18 cellular contexts compared by ENCODE assay signal in genomic region chr7:54915870-54916598, GRCh38.
A peak's percentile ranks its signal among the peaks of the same experiment; 100 is the strongest.
DNase-seq lines count a peak whose midpoint lies in the region; ATAC-seq, FAIRE-seq and TF ChIP-seq lines count a peak whose summit lies in the region.
"Had no signal": no experiment of that assay in that cellular context is flagged by ENCODE, and none has a peak within 500 bp of the region (broad histone marks: within the 10 kb centered on the region; RNA-seq: fewer than 3 reads in every experiment).

No MANE protein-coding gene starts in this region.

- DNase-seq in H54 (ENCODE audit: insufficient read length, low spot score) (no peak), left lobe of liver (ENCODE audit: low spot score) (no peak), right lobe of liver (peak in 2 of 3 donors; percentile 22 to 46), urothelium cell line (ENCODE audit: low spot score) (no peak), dermis blood vessel endothelial cell (no peak)
- no peak for DNase-seq in naive thymus-derived CD4-positive, alpha-beta T cell
- DNase-seq: 8988T; C1 segment of cervical spinal cord; Caco-2; CD8-positive, alpha-beta T cell; DMS153; DND-41; GM23248; H9 had no signal

- H3K4me1 Mint-ChIP-seq in naive thymus-derived CD4-positive, alpha-beta T cell: no peaks in the 10 kb centered on the region

- peaks cover 0 to 13% (median 9%) of the 10 kb centered on the region in 5 donors for H3K27me3 Mint-ChIP-seq in naive thymus-derived CD4-positive, alpha-beta T cell

- peaks cover 0 to 30% (median 10%) of the 10 kb centered on the region in 4 donors for H3K4me1 ChIP-seq in right lobe of liver
- H3K4me1 ChIP-seq in naive thymus-derived CD4-positive, alpha-beta T cell (ENCODE audit: control insufficient read depth in 2 of 2, insufficient read depth in 2 of 2, low read length in 2 of 2): no peaks in the 10 kb centered on the region
- H3K4me1 ChIP-seq: Caco-2 had no signal

- no peaks in the 10 kb centered on the region for H3K36me3 Mint-ChIP-seq in naive thymus-derived CD4-positive, alpha-beta T cell
- H3K36me3 Mint-ChIP-seq: CD8-positive, alpha-beta T cell had no signal

- POLR2A ChIA-PET in naive thymus-derived CD4-positive, alpha-beta T cell (lab: Charles Lee): no interaction called here

- TF ChIP-seq POLR2A in H54 (IDR thresholded peaks at IDR 0.05; ENCODE audit: low read depth, low read length): no peak
- no peak for TF ChIP-seq POLR2A in right lobe of liver (IDR thresholded peaks at IDR 0.05)

- ATAC-seq in left lobe of liver (peak; percentile 67), right lobe of liver (peak; percentile 59 to 79 (median 72)), GM21619 (IDR thresholded peaks at IDR 0.05; ENCODE audit: unreplicated experiment) (no peak)
- no peak for ATAC-seq in naive thymus-derived CD4-positive, alpha-beta T cell
- ATAC-seq: CD8-positive, alpha-beta T cell; HCT116 had no signal

- no peak overlapping the region for H3K27ac Mint-ChIP-seq in naive thymus-derived CD4-positive, alpha-beta T cell
- H3K27ac Mint-ChIP-seq: CD8-positive, alpha-beta T cell; H9 had no signal

- no peak for TF ChIP-seq CTCF in right lobe of liver (IDR thresholded peaks at IDR 0.05)

- no peaks in the 10 kb centered on the region for H3K9me3 ChIP-seq in right lobe of liver
- H3K9me3 ChIP-seq in naive thymus-derived CD4-positive, alpha-beta T cell (ENCODE audit: control insufficient read depth in 2 of 3, low read length in 3 of 3): no peaks in the 10 kb centered on the region
- H3K9me3 ChIP-seq: Caco-2 had no signal

- WGBS in right lobe of liver (ENCODE audit: insufficient coverage, low coverage, low lambda C conversion rate, missing lambda C conversion rate): 51% methylated on average over 8 of the region's 8 CpGs

- no peaks in the 10 kb centered on the region for H3K36me3 ChIP-seq in right lobe of liver
- H3K36me3 ChIP-seq in naive thymus-derived CD4-positive, alpha-beta T cell (ENCODE audit: control insufficient read depth in 2 of 3, insufficient read depth in 3 of 3, low read length in 3 of 3): no peaks in the 10 kb centered on the region

- H3K4me3 Mint-ChIP-seq in naive thymus-derived CD4-positive, alpha-beta T cell: no peak overlapping the region
- H3K4me3 Mint-ChIP-seq: CD8-positive, alpha-beta T cell; H9 had no signal

- H3K27ac ChIP-seq in right lobe of liver: peak overlapping the region; percentile 28 to 80 (median 77)
- H3K27ac ChIP-seq in naive thymus-derived CD4-positive, alpha-beta T cell (ENCODE audit: low read depth, low read length): no peak overlapping the region
- H3K27ac ChIP-seq: GM23248 had no signal

- FAIRE-seq in H54 (lab: Jason Lieb, UNC) (peak; percentile 69), urothelium cell line (lab: Jason Lieb, UNC) (peak; percentile 63)
- FAIRE-seq: GM12892, H1 had no signal

- intact Hi-C loops in right lobe of liver (cut with DNase I): no loop called here
- intact Hi-C loops in naive thymus-derived CD4-positive, alpha-beta T cell (cut with micrococcal nuclease): no loop called here

- peaks cover 0 to 3% (median 0%) of the 10 kb centered on the region in 11 donors for H3K9me3 Mint-ChIP-seq in naive thymus-derived CD4-positive, alpha-beta T cell
- H3K9me3 Mint-ChIP-seq: CD8-positive, alpha-beta T cell; H9 had no signal

- no peaks in the 10 kb centered on the region for H3K27me3 ChIP-seq in right lobe of liver
- H3K27me3 ChIP-seq in naive thymus-derived CD4-positive, alpha-beta T cell (ENCODE audit: control insufficient read depth in 2 of 2, insufficient read depth in 2 of 2, low read length in 2 of 2): no peaks in the 10 kb centered on the region

- H3K4me3 ChIP-seq in right lobe of liver: no peak overlapping the region
- no peak overlapping the region for H3K4me3 ChIP-seq in naive thymus-derived CD4-positive, alpha-beta T cell (ENCODE audit: low read length)
- H3K4me3 ChIP-seq: GM23248 had no signal

- CTCF ChIA-PET in naive thymus-derived CD4-positive, alpha-beta T cell (lab: Charles Lee): no interaction called here

Comparison
In these comparisons a context has a peak if more than half of its experiments do, and no peak if none do; other contexts are left out.
1. DNase-seq: peak in right lobe of liver (2 of 3); none in H54 (single experiment), left lobe of liver (single experiment), urothelium cell line (single experiment), dermis blood vessel endothelial cell (single experiment) and naive thymus-derived CD4-positive, alpha-beta T cell (0 of 9).
2. ATAC-seq: peak in left lobe of liver (single experiment) and right lobe of liver (4 of 4); none in GM21619 (single experiment) and naive thymus-derived CD4-positive, alpha-beta T cell (single experiment).